1 cellular context compared by ENCODE assay signal in genomic region chr17:58667934-58668597, GRCh38.
TF ChIP-seq lines count a peak whose summit lies in the region.

No MANE protein-coding gene starts in this region.

TF ChIP-seq in IMR-90, 13 proteins besides CTCF, POLR2A, EP300 and RAD21:
- no peak for TF ChIP-seq SMC3 (IDR thresholded peaks at IDR 0.05; ENCODE audit: low read depth, low read length)
- no peak for TF ChIP-seq MAZ (IDR thresholded peaks at IDR 0.05; ENCODE audit: borderline replicate concordance, low read depth, low read length)
- TF ChIP-seq NFE2L2 (IDR thresholded peaks at IDR 0.05; ENCODE audit: low read depth, low read length), result no peak
- TF ChIP-seq CHD1 (IDR thresholded peaks at IDR 0.05; ENCODE audit: low read depth, low read length), result no peak
- TF ChIP-seq MXI1 (IDR thresholded peaks at IDR 0.05; ENCODE audit: borderline replicate concordance, low read depth, low read length), result no peak
- TF ChIP-seq FOS (IDR thresholded peaks at IDR 0.05; ENCODE audit: low read depth, low read length), result no peak
TF ChIP-seq in IMR-90: peak in this region for 0.
